In the genomic region with DNA sequence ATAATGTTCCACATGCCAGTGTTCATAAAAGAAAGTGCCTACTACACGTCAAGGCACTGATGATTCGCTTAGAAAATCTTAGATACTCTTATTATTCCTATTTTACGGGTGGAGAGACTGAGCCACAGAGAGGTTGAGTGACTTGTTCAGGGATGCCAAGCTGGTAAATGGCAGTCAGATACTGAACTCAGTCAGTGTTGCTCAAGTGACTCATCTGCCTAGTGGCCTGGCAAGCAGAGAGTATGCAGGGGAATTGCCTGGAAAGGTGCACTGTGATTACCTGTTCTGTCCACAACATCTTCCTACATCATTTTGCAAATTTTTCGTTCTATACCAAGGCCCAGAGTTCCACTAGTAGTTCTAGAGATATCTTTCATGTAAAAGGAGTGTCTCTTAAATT, we compare ENCODE assay signal across 15 cellular contexts.
A peak's percentile ranks its signal among the peaks of the same experiment; 100 is the strongest.
DNase-seq lines count a peak whose midpoint lies in the region; ATAC-seq lines count a peak whose summit lies in the region.
"Had no signal": no experiment of that assay in that cellular context is flagged by ENCODE, and none has a peak within 500 bp of the region (broad histone marks: within the 10 kb centered on the region; RNA-seq: fewer than 3 reads in every experiment).

No MANE protein-coding gene starts in this region.

- H3K4me1 Mint-ChIP-seq in activated naive CD4-positive, alpha-beta T cell treated with anti-CD3 and anti-CD28 coated beads for 36 hours (ENCODE audit: low read depth): peaks cover 80% of the 10 kb centered on the region

- H3K9me3 Mint-ChIP-seq in activated naive CD4-positive, alpha-beta T cell treated with anti-CD3 and anti-CD28 coated beads for 36 hours: no peaks in the 10 kb centered on the region
- H3K9me3 Mint-ChIP-seq: activated CD4-positive, alpha-beta T cell treated with anti-CD3 and anti-CD28 coated beads, Interleukin-2, amount 10 ng/mL, durations not matched to agents 7 days and 5 days had no signal

- CTCF ChIA-PET in activated naive CD4-positive, alpha-beta T cell treated with anti-CD3 and anti-CD28 coated beads for 36 hours (lab: Charles Lee): interaction anchor here (2.8 kb wide), 1 partner anchor 32 kb away, joined by 11 read pairs; no protein-coding TSS in a partner anchor

- intact Hi-C loops in activated naive CD4-positive, alpha-beta T cell treated with anti-CD3 and anti-CD28 coated beads for 36 hours (cut with micrococcal nuclease): loop anchor here (5.0 to 10.0 kb wide), 2 partner anchors 34 to 916 kb away; no protein-coding TSS in a partner anchor

- ATAC-seq in HG02610 (IDR thresholded peaks at IDR 0.05; ENCODE audit: unreplicated experiment): peak; percentile 54
- ATAC-seq: HCT116, left ventricle myocardium superior had no signal

- H3K27ac Mint-ChIP-seq in activated naive CD4-positive, alpha-beta T cell treated with anti-CD3 and anti-CD28 coated beads for 36 hours: no peak overlapping the region
- H3K27ac Mint-ChIP-seq: activated CD4-positive, alpha-beta T cell treated with anti-CD3 and anti-CD28 coated beads, Interleukin-2, amount 10 ng/mL, durations not matched to agents 7 days and 5 days had no signal

- H3K27me3 Mint-ChIP-seq in activated naive CD4-positive, alpha-beta T cell treated with anti-CD3 and anti-CD28 coated beads for 36 hours (ENCODE audit: low read depth): no peaks in the 10 kb centered on the region
- H3K27me3 Mint-ChIP-seq: activated CD4-positive, alpha-beta T cell treated with anti-CD3 and anti-CD28 coated beads, Interleukin-2, amount 10 ng/mL, durations not matched to agents 7 days and 5 days had no signal

- no peaks in the 10 kb centered on the region for H3K36me3 Mint-ChIP-seq in activated naive CD4-positive, alpha-beta T cell treated with anti-CD3 and anti-CD28 coated beads for 36 hours (ENCODE audit: low read depth)

- DNase-seq in activated naive CD4-positive, alpha-beta T cell treated with anti-CD3 and anti-CD28 coated beads for 36 hours: peak; percentile 45
- no peak for DNase-seq in activated naive CD4-positive, alpha-beta T cell (lab: John Stamatoyannopoulos, UW)
- DNase-seq in amniotic epithelial cell (ENCODE audit: low read depth) (peak; percentile 17), renal cortical epithelial cell (ENCODE audit: low read depth) (peak; percentile 53), NCI-H146 treated with DMSO at 0.1 percent for 48 hours (lab: John Stamatoyannopoulos, UW; ENCODE audit: unreplicated experiment) (no peak), NCI-H446 treated with DMSO at 0.1 percent for 48 hours (lab: John Stamatoyannopoulos, UW) (no peak)
- DNase-seq in stimulated activated CD8-positive, alpha-beta memory T cell treated with anti-CD3 and anti-CD28 coated beads, Interleukin-4, amount 100 ng/mL, for 48 hours: no peak
- DNase-seq: activated CD4-positive, alpha-beta T cell treated with anti-CD3 and anti-CD28 coated beads, Interleukin-2, amount 10 ng/mL, durations not matched to agents 7 days and 5 days; hippocampal formation; left ventricle myocardium superior; NCI-H1092 treated with DMSO at 0.1 percent for 48 hours; SHP77 treated with DMSO at 0.1 percent for 48 hours; stomach had no signal

- H3K4me3 Mint-ChIP-seq in activated naive CD4-positive, alpha-beta T cell treated with anti-CD3 and anti-CD28 coated beads for 36 hours: no peak overlapping the region
- H3K4me3 Mint-ChIP-seq: activated CD4-positive, alpha-beta T cell treated with anti-CD3 and anti-CD28 coated beads, Interleukin-2, amount 10 ng/mL, durations not matched to agents 7 days and 5 days had no signal

Comparison
In these comparisons a context has a peak if more than half of its experiments do, and no peak if none do; other contexts are left out.
1. DNase-seq: peak in activated naive CD4-positive, alpha-beta T cell treated with anti-CD3 and anti-CD28 coated beads for 36 hours (single experiment), amniotic epithelial cell (single experiment) and renal cortical epithelial cell (single experiment); none in activated naive CD4-positive, alpha-beta T cell (0 of 4), stimulated activated CD8-positive, alpha-beta memory T cell treated with anti-CD3 and anti-CD28 coated beads, Interleukin-4, amount 100 ng/mL, for 48 hours (single experiment), NCI-H146 treated with DMSO at 0.1 percent for 48 hours (single experiment) and NCI-H446 treated with DMSO at 0.1 percent for 48 hours (single experiment).